In genomic region chr18:35497334-35498197, GRCh38 we compare ENCODE assay signal across 1 cellular context.
TF ChIP-seq lines count a peak whose summit lies in the region.

TSS of gene INO80C (minus strand) at chr18:35497960. CDS start at chr18:35497874, 86 bp downstream.

TF ChIP-seq in HEK293, 187 proteins besides CTCF, POLR2A, EP300 and RAD21 (continued from another document and continues in another):
- TF ChIP-seq ZIC2 (tag by site-specific recombination; IDR thresholded peaks at IDR 0.05), result peak; percentile 31; the same call in 1 of the 2 replicates
- TF ChIP-seq ZNF366 (tag by site-specific recombination; conservative IDR thresholded peaks at IDR 0.05), result peak; percentile 86
- TF ChIP-seq HOXD13 (CRISPR knock-in tag; IDR thresholded peaks at IDR 0.05; ENCODE audit: borderline replicate concordance), result no peak
- TF ChIP-seq RBAK (tag by site-specific recombination; IDR thresholded peaks at IDR 0.05), result 0 out of 2 replicates have a peak, but pooled peaks have one; percentile 54
- peak; percentile 71 for TF ChIP-seq ZNF558 (tag by site-specific recombination; IDR thresholded peaks at IDR 0.05)
- TF ChIP-seq GLI4 (tag by site-specific recombination; IDR thresholded peaks at IDR 0.05), result 0 out of 2 replicates have a peak, but pooled peaks have one; percentile 32
- peak; percentile 65 for TF ChIP-seq ZFHX2 (tag by site-specific recombination; conservative IDR thresholded peaks at IDR 0.05)
- 0 out of 2 replicates have a peak, but pooled peaks have one; percentile 30 for TF ChIP-seq WT1 (tag by site-specific recombination; IDR thresholded peaks at IDR 0.05)
- peak; percentile 91 for TF ChIP-seq ZFP37 (tag by site-specific recombination; IDR thresholded peaks at IDR 0.05)
- peak; percentile 62; the same call in 1 of the 2 replicates for TF ChIP-seq ZBTB20 (tag by site-specific recombination; IDR thresholded peaks at IDR 0.05)
- TF ChIP-seq BCL11B (tag by site-specific recombination; IDR thresholded peaks at IDR 0.05; ENCODE audit: low read depth), result no peak
- no peak for TF ChIP-seq ZNF560 (tag by site-specific recombination; IDR thresholded peaks at IDR 0.05; ENCODE audit: borderline replicate concordance)
- peak; percentile 97; the same call in 1 of the 2 replicates for TF ChIP-seq ZSCAN5A (tag by site-specific recombination; IDR thresholded peaks at IDR 0.05)
- 0 out of 2 replicates have a peak, but pooled peaks have one; percentile 25 for TF ChIP-seq ZNF211 (tag by site-specific recombination; IDR thresholded peaks at IDR 0.05; ENCODE audit: low read depth)
- TF ChIP-seq ZNF362 (tag by site-specific recombination; IDR thresholded peaks at IDR 0.05), result peak; percentile 91
- TF ChIP-seq ZSCAN16 (tag by site-specific recombination; IDR thresholded peaks at IDR 0.05), result no peak
- TF ChIP-seq ZEB2 (tag by site-specific recombination; IDR thresholded peaks at IDR 0.05), result peak; percentile 70
- TF ChIP-seq ZNF341 (tag by site-specific recombination; IDR thresholded peaks at IDR 0.05; ENCODE audit: low read depth), result peak; percentile 99
- TF ChIP-seq ZNF501 (tag by site-specific recombination; IDR thresholded peaks at IDR 0.05), result peak; percentile 96
- no peak for TF ChIP-seq ZNF214 (tag by site-specific recombination; IDR thresholded peaks at IDR 0.05; ENCODE audit: borderline replicate concordance)
- TF ChIP-seq ZNF18 (tag by site-specific recombination; IDR thresholded peaks at IDR 0.05), result no peak
- TF ChIP-seq MEIS1 (CRISPR knock-in tag; IDR thresholded peaks at IDR 0.05; ENCODE audit: borderline replicate concordance), result no peak
- peak; percentile 81 for TF ChIP-seq IKZF3 (tag by site-specific recombination; IDR thresholded peaks at IDR 0.05)
- TF ChIP-seq ZNF146 (tag by site-specific recombination; IDR thresholded peaks at IDR 0.05), result no peak
- TF ChIP-seq MYNN (tag by site-specific recombination; IDR thresholded peaks at IDR 0.05; ENCODE audit: borderline replicate concordance), result no peak
- peak; percentile 67; the same call in 1 of the 2 replicates for TF ChIP-seq ZNF394 (tag by site-specific recombination; IDR thresholded peaks at IDR 0.05; ENCODE audit: borderline replicate concordance)
- no peak for TF ChIP-seq ZNF223 (tag by site-specific recombination; IDR thresholded peaks at IDR 0.05)
- no peak for TF ChIP-seq ZBTB1 (tag by site-specific recombination; IDR thresholded peaks at IDR 0.05)
- 0 out of 2 replicates have a peak, but pooled peaks have one; percentile 15 for TF ChIP-seq PRDM6 (tag by site-specific recombination; IDR thresholded peaks at IDR 0.05)
- TF ChIP-seq ZNF473 (tag by site-specific recombination; IDR thresholded peaks at IDR 0.05), result no peak
- TF ChIP-seq KLF7 (tag by site-specific recombination; IDR thresholded peaks at IDR 0.05; ENCODE audit: borderline replicate concordance), result peak; percentile 99
- peak; percentile 7; the same call in 1 of the 2 replicates for TF ChIP-seq ZNF654 (tag by site-specific recombination; IDR thresholded peaks at IDR 0.05; ENCODE audit: low read depth)
- no peak for TF ChIP-seq ZNF514 (tag by site-specific recombination; IDR thresholded peaks at IDR 0.05)
- no peak for TF ChIP-seq GFI1B (tag by site-specific recombination; IDR thresholded peaks at IDR 0.05)
- peak; percentile 53; the same call in 1 of the 2 replicates for TF ChIP-seq ZNF2 (tag by site-specific recombination; IDR thresholded peaks at IDR 0.05)
- peak; percentile 88; the same call in 1 of the 2 replicates for TF ChIP-seq ZNF391 (tag by site-specific recombination; IDR thresholded peaks at IDR 0.05; ENCODE audit: borderline replicate concordance, low read depth)
- TF ChIP-seq ZNF785 (tag by site-specific recombination; IDR thresholded peaks at IDR 0.05), result 0 out of 2 replicates have a peak, but pooled peaks have one; percentile 66
- peak; percentile 96 for TF ChIP-seq ZBTB8A (tag by site-specific recombination; IDR thresholded peaks at IDR 0.05)
- TF ChIP-seq ZNF664 (tag by site-specific recombination; IDR thresholded peaks at IDR 0.05), result no peak; the same call in 1 of the 2 replicates
- TF ChIP-seq ZSCAN18 (tag by site-specific recombination; IDR thresholded peaks at IDR 0.05), result peak; percentile 92
- peak; percentile 64 for TF ChIP-seq SP2 (tag by site-specific recombination; IDR thresholded peaks at IDR 0.05)
- TF ChIP-seq YY2 (tag by site-specific recombination; IDR thresholded peaks at IDR 0.05), result peak; percentile 82
- peak; percentile 86; the same call in 1 of the 2 replicates for TF ChIP-seq ZSCAN30 (tag by site-specific recombination; IDR thresholded peaks at IDR 0.05)
- peak; percentile 58 for TF ChIP-seq GLIS1 (tag by site-specific recombination; IDR thresholded peaks at IDR 0.05)
- peak; percentile 70 for TF ChIP-seq PRDM4 (tag by site-specific recombination; IDR thresholded peaks at IDR 0.05)
- peak; percentile 88 for TF ChIP-seq ZNF692 (tag by site-specific recombination; IDR thresholded peaks at IDR 0.05)
- no peak for TF ChIP-seq HOXA7 (CRISPR knock-in tag; IDR thresholded peaks at IDR 0.05; ENCODE audit: borderline replicate concordance)
- no peak for TF ChIP-seq ZNF23 (tag by site-specific recombination; IDR thresholded peaks at IDR 0.05; ENCODE audit: borderline replicate concordance)
- no peak for TF ChIP-seq ZNF670 (tag by site-specific recombination; IDR thresholded peaks at IDR 0.05; ENCODE audit: low read depth)
- TF ChIP-seq ZNF37A (tag by site-specific recombination; IDR thresholded peaks at IDR 0.05), result 0 out of 2 replicates have a peak, but pooled peaks have one; percentile 5
- TF ChIP-seq KLF8 (tag by site-specific recombination; IDR thresholded peaks at IDR 0.05), result peak; percentile 88
- TF ChIP-seq ZNF311 (tag by site-specific recombination; IDR thresholded peaks at IDR 0.05; ENCODE audit: borderline replicate concordance), result no peak
- peak; percentile 61; the same call in 1 of the 2 replicates for TF ChIP-seq ZBTB6 (tag by site-specific recombination; IDR thresholded peaks at IDR 0.05)
- peak; percentile 56; the same call in 1 of the 2 replicates for TF ChIP-seq PBX3 (CRISPR knock-in tag; IDR thresholded peaks at IDR 0.05)
- TF ChIP-seq ZBTB17 (tag by site-specific recombination; IDR thresholded peaks at IDR 0.05), result peak; percentile 75
- peak; percentile 96 for TF ChIP-seq TRIM28 (IDR thresholded peaks at IDR 0.05; ENCODE audit: borderline replicate concordance, low read length)
- no peak for TF ChIP-seq ZFP3 (tag by site-specific recombination; IDR thresholded peaks at IDR 0.05; ENCODE audit: low read depth)
- TF ChIP-seq ZNF843 (tag by site-specific recombination; IDR thresholded peaks at IDR 0.05), result peak; percentile 72; the same call in 1 of the 2 replicates
- TF ChIP-seq ZNF530 (tag by site-specific recombination; IDR thresholded peaks at IDR 0.05; ENCODE audit: low read depth), result no peak
- TF ChIP-seq KLF10 (tag by site-specific recombination; IDR thresholded peaks at IDR 0.05), result peak; percentile 56; the same call in 1 of the 2 replicates
- 0 out of 2 replicates have a peak, but pooled peaks have one; percentile 44 for TF ChIP-seq ZNF350 (tag by site-specific recombination; IDR thresholded peaks at IDR 0.05)
